Comparison of ENCODE assay signal across 8 cellular contexts in genomic region chr15:40941528-40942336, GRCh38. TPM values are rescaled to one million over a fixed set of nuclear protein-coding genes. Genes with fewer than 3 reads are reported as not detected.
DNase-seq lines count a peak whose midpoint lies in the region; ATAC-seq and TF ChIP-seq lines count a peak whose summit lies in the region.

No MANE protein-coding gene starts in this region.

- H3K27me3 Mint-ChIP-seq in CD4-positive, CD25-positive, alpha-beta regulatory T cell, result peaks cover 5% of the 10 kb centered on the region
- H3K27me3 Mint-ChIP-seq in activated T-helper 17 cell treated with anti-CD3 and anti-CD28 coated beads, Interleukin-2, amount 50 U/mL, for 72 hours, result no peaks in the 10 kb centered on the region
- H3K27me3 Mint-ChIP-seq in natural killer cell treated with Interleukin-12 subunit alpha and Interleukin-12 subunit beta and Interleukin-15 and Interleukin-18, amount 100 ng/mL, for 72 hours, result peaks cover 0 to 5% of the 10 kb centered on the region in 2 donors

- peak; percentile 64 to 69 for ATAC-seq in CD4-positive, CD25-positive, alpha-beta regulatory T cell (ENCODE audit: low read depth in 2 of 2)
- peak; percentile 73 for ATAC-seq in GM19324 (IDR thresholded peaks at IDR 0.05; ENCODE audit: low FRiP score, unreplicated experiment)
- peak; percentile 57 for ATAC-seq in HG03469 (IDR thresholded peaks at IDR 0.05; ENCODE audit: unreplicated experiment)
- ATAC-seq in activated T-helper 17 cell treated with anti-CD3 and anti-CD28 coated beads, Interleukin-2, amount 50 U/mL, for 72 hours (replicated peaks), result peak; percentile 88
- peak; percentile 92 to 94 for ATAC-seq in natural killer cell treated with Interleukin-12 subunit alpha and Interleukin-12 subunit beta and Interleukin-15 and Interleukin-18, amount 100 ng/mL, for 72 hours

- no peaks in the 10 kb centered on the region for H3K27me3 ChIP-seq in CD4-positive, CD25-positive, alpha-beta regulatory T cell (ENCODE audit: control insufficient read depth, insufficient read depth, low read length)
- no peaks in the 10 kb centered on the region for H3K27me3 ChIP-seq in stomach smooth muscle (ENCODE audit: control insufficient read depth in 1 of 2, insufficient read depth in 2 of 2, low read length in 2 of 2)

- peak overlapping the region; percentile 72 for H3K4me3 ChIP-seq in CD4-positive, CD25-positive, alpha-beta regulatory T cell (ENCODE audit: low read depth, low read length)
- H3K4me3 ChIP-seq in stomach smooth muscle (ENCODE audit: low read length in 2 of 2), result peak overlapping the region; percentile 74

- DNase-seq in CD4-positive, CD25-positive, alpha-beta regulatory T cell, result peak; percentile 64 to 74 (median 69)
- peak; percentile 58 for DNase-seq in fibroblast of peridontal ligament (ENCODE audit: extremely low read depth)
- DNase-seq in natural killer cell treated with Interleukin-12 subunit alpha and Interleukin-12 subunit beta and Interleukin-15 and Interleukin-18, amount 100 ng/mL, for 72 hours (ENCODE audit: low spot score), result peak; percentile 88

- H3K27ac ChIP-seq in CD4-positive, CD25-positive, alpha-beta regulatory T cell (ENCODE audit: insufficient read depth, low read length, poor library complexity, severe bottlenecking), result peak overlapping the region; percentile 65
- peak overlapping the region; percentile 55 for H3K27ac ChIP-seq in stomach smooth muscle (ENCODE audit: low read length)

- peaks cover 0 to 43% (median 15%) of the 10 kb centered on the region in 4 donors for H3K4me1 Mint-ChIP-seq in CD4-positive, CD25-positive, alpha-beta regulatory T cell
- peaks cover 17% of the 10 kb centered on the region for H3K4me1 Mint-ChIP-seq in activated T-helper 17 cell treated with anti-CD3 and anti-CD28 coated beads, Interleukin-2, amount 50 U/mL, for 72 hours
- H3K4me1 Mint-ChIP-seq in natural killer cell treated with Interleukin-12 subunit alpha and Interleukin-12 subunit beta and Interleukin-15 and Interleukin-18, amount 100 ng/mL, for 72 hours (ENCODE audit: low read depth in 2 of 2), result peaks cover 27 to 28% of the 10 kb centered on the region in 2 donors

- no peaks in the 10 kb centered on the region for H3K9me3 Mint-ChIP-seq in CD4-positive, CD25-positive, alpha-beta regulatory T cell
- no peaks in the 10 kb centered on the region for H3K9me3 Mint-ChIP-seq in activated T-helper 17 cell treated with anti-CD3 and anti-CD28 coated beads, Interleukin-2, amount 50 U/mL, for 72 hours
- H3K9me3 Mint-ChIP-seq in natural killer cell treated with Interleukin-12 subunit alpha and Interleukin-12 subunit beta and Interleukin-15 and Interleukin-18, amount 100 ng/mL, for 72 hours, result no peaks in the 10 kb centered on the region

- H3K4me1 ChIP-seq in CD4-positive, CD25-positive, alpha-beta regulatory T cell (ENCODE audit: control insufficient read depth, insufficient read depth, low read length, poor library complexity, severe bottlenecking), result peaks cover 27% of the 10 kb centered on the region
- peaks cover 25% of the 10 kb centered on the region for H3K4me1 ChIP-seq in stomach smooth muscle (ENCODE audit: control insufficient read depth, insufficient read depth, low read length)

- H3K9me3 ChIP-seq in CD4-positive, CD25-positive, alpha-beta regulatory T cell (ENCODE audit: control insufficient read depth in 2 of 2, low read length in 2 of 2), result no peaks in the 10 kb centered on the region
- no peaks in the 10 kb centered on the region for H3K9me3 ChIP-seq in stomach smooth muscle (ENCODE audit: control insufficient read depth in 2 of 2, low read length in 2 of 2)

- peak overlapping the region; percentile 78 to 79 for H3K9ac ChIP-seq in stomach smooth muscle (ENCODE audit: low read length in 2 of 2)

- H3K36me3 Mint-ChIP-seq in CD4-positive, CD25-positive, alpha-beta regulatory T cell, result no peaks in the 10 kb centered on the region
- H3K36me3 Mint-ChIP-seq in activated T-helper 17 cell treated with anti-CD3 and anti-CD28 coated beads, Interleukin-2, amount 50 U/mL, for 72 hours (ENCODE audit: low read depth), result no peaks in the 10 kb centered on the region
- no peaks in the 10 kb centered on the region for H3K36me3 Mint-ChIP-seq in natural killer cell treated with Interleukin-12 subunit alpha and Interleukin-12 subunit beta and Interleukin-15 and Interleukin-18, amount 100 ng/mL, for 72 hours

- H3K36me3 ChIP-seq in CD4-positive, CD25-positive, alpha-beta regulatory T cell (ENCODE audit: control insufficient read depth, insufficient read depth, low read length), result no peaks in the 10 kb centered on the region
- H3K36me3 ChIP-seq in stomach smooth muscle (ENCODE audit: control insufficient read depth in 2 of 2, insufficient read depth in 2 of 2, low read length in 2 of 2), result no peaks in the 10 kb centered on the region

- H3K27ac Mint-ChIP-seq in CD4-positive, CD25-positive, alpha-beta regulatory T cell, result peak overlapping the region; percentile 48 to 90 (median 58)
- H3K27ac Mint-ChIP-seq in activated T-helper 17 cell treated with anti-CD3 and anti-CD28 coated beads, Interleukin-2, amount 50 U/mL, for 72 hours, result peak overlapping the region; percentile 89
- H3K27ac Mint-ChIP-seq in natural killer cell treated with Interleukin-12 subunit alpha and Interleukin-12 subunit beta and Interleukin-15 and Interleukin-18, amount 100 ng/mL, for 72 hours, result peak overlapping the region; percentile 42 to 56

- peak overlapping the region; percentile 84 to 89 (median 86) for H3K4me3 Mint-ChIP-seq in CD4-positive, CD25-positive, alpha-beta regulatory T cell
- peak overlapping the region; percentile 86 for H3K4me3 Mint-ChIP-seq in activated T-helper 17 cell treated with anti-CD3 and anti-CD28 coated beads, Interleukin-2, amount 50 U/mL, for 72 hours
- H3K4me3 Mint-ChIP-seq in natural killer cell treated with Interleukin-12 subunit alpha and Interleukin-12 subunit beta and Interleukin-15 and Interleukin-18, amount 100 ng/mL, for 72 hours, result peak overlapping the region; percentile 88

TF ChIP-seq in PFSK-1, 5 proteins besides CTCF, POLR2A, EP300 and RAD21:
- TF ChIP-seq POLR2AphosphoS5 (IDR thresholded peaks at IDR 0.05; ENCODE audit: low read depth, low read length) (0 out of 2 replicates have a peak, but pooled peaks have one; percentile 59), TAF1 (IDR thresholded peaks at IDR 0.05; ENCODE audit: borderline replicate concordance, insufficient read depth, low read length) (0 out of 2 replicates have a peak, but pooled peaks have one; percentile 33), FOXP2 (optimal IDR thresholded peaks at IDR 0.05; ENCODE audit: borderline replicate concordance, extremely low read depth, extremely low read length, insufficient read depth) (peak; percentile 75), SIN3A (IDR thresholded peaks at IDR 0.05; ENCODE audit: borderline replicate concordance, insufficient read depth, low read length) (peak; percentile 51; the same call in 1 of the 2 replicates), REST (IDR thresholded peaks at IDR 0.05; ENCODE audit: insufficient read depth in 1 of 2, low read depth in 2 of 2, low read length in 2 of 2) (0 out of 4 replicates have a peak, but pooled peaks have one; percentile 3 to 15)
TF ChIP-seq in PFSK-1: peak in this region for 5.

RNA-seq across cellular contexts. Expression of gene CHAC1, which starts 11.5 kb away (rescaled TPM):
- 0.64 TPM for total RNA-seq in CD4-positive, CD25-positive, alpha-beta regulatory T cell
- polyA plus RNA-seq in CD4-positive, CD25-positive, alpha-beta regulatory T cell, result under 1 TPM in 2 of 4 donors, not detected in 2; 0.26 to 0.45 TPM
- polyA plus RNA-seq in PFSK-1 (2012; ENCODE audit: insufficient read length, low read depth), result 437 TPM
- total RNA-seq in activated T-helper 17 cell treated with anti-CD3 and anti-CD28 coated beads, Interleukin-2, amount 50 U/mL, for 72 hours, result 1 to 10 TPM; 2.4 to 6.8 TPM
- total RNA-seq in natural killer cell treated with Interleukin-12 subunit alpha and Interleukin-12 subunit beta and Interleukin-15 and Interleukin-18, amount 100 ng/mL, for 72 hours, result 10 to 100 TPM in 1 of 2 donors, 1 to 10 TPM in 1; 7.7 to 13.1 TPM

RNA-seq across cellular contexts. Expression of gene DLL4, which starts 12.6 kb away (rescaled TPM):
- total RNA-seq in CD4-positive, CD25-positive, alpha-beta regulatory T cell, result not detected
- not detected for polyA plus RNA-seq in CD4-positive, CD25-positive, alpha-beta regulatory T cell
- 56.2 TPM for polyA plus RNA-seq in PFSK-1 (2012; ENCODE audit: insufficient read length, low read depth)
- total RNA-seq in activated T-helper 17 cell treated with anti-CD3 and anti-CD28 coated beads, Interleukin-2, amount 50 U/mL, for 72 hours, result not detected
- total RNA-seq in natural killer cell treated with Interleukin-12 subunit alpha and Interleukin-12 subunit beta and Interleukin-15 and Interleukin-18, amount 100 ng/mL, for 72 hours, result under 1 TPM in 1 of 2 donors, not detected in 1; 0.17 TPM

RNA-seq across cellular contexts. Expression of gene VPS18, which starts 47.5 kb away (rescaled TPM):
- total RNA-seq in CD4-positive, CD25-positive, alpha-beta regulatory T cell, result 26.4 TPM
- 10 to 100 TPM; 19.5 to 26.5 (median 22.4) TPM for polyA plus RNA-seq in CD4-positive, CD25-positive, alpha-beta regulatory T cell
- 32.1 TPM for polyA plus RNA-seq in PFSK-1 (2012; ENCODE audit: insufficient read length, low read depth)
- 10 to 100 TPM in 1 of 2 donors, 1 to 10 TPM in 1; 5.6 to 12.0 TPM for total RNA-seq in activated T-helper 17 cell treated with anti-CD3 and anti-CD28 coated beads, Interleukin-2, amount 50 U/mL, for 72 hours
- total RNA-seq in natural killer cell treated with Interleukin-12 subunit alpha and Interleukin-12 subunit beta and Interleukin-15 and Interleukin-18, amount 100 ng/mL, for 72 hours, result 10 to 100 TPM; 22.8 to 27.3 TPM

Comparison
In these comparisons a context has a peak if more than half of its experiments do, and no peak if none do; other contexts are left out.
1. Peak in every context shown above with its lines: DNase-seq, ATAC-seq, H3K4me3 ChIP-seq and H3K27ac ChIP-seq.